16 cellular contexts compared by ENCODE assay signal in genomic region chr3:33749546-33750215, GRCh38. TPM values are rescaled to one million over a fixed set of nuclear protein-coding genes. Genes with fewer than 3 reads are reported as not detected.
DNase-seq lines count a peak whose midpoint lies in the region; ATAC-seq, FAIRE-seq and TF ChIP-seq lines count a peak whose summit lies in the region.
"Had no signal": no experiment of that assay in that cellular context is flagged by ENCODE, and none has a peak within 500 bp of the region (broad histone marks: within the 10 kb centered on the region; RNA-seq: fewer than 3 reads in every experiment).

No MANE protein-coding gene starts in this region.

- no peaks in the 10 kb centered on the region for H4K20me1 ChIP-seq in keratinocyte (ENCODE audit: control insufficient read depth, extremely low read depth, insufficient read depth, low read length)

- H3K27ac ChIP-seq in keratinocyte (ENCODE audit: control insufficient read depth, insufficient read depth, low read length) = peak overlapping the region; percentile 55
- H3K27ac ChIP-seq: heart right ventricle, tibial artery, VCaP had no signal

- H3K4me1 ChIP-seq in adipocyte (ENCODE audit: control insufficient read depth, insufficient read depth, low read length) = peaks cover 17% of the 10 kb centered on the region
- peaks cover 17% of the 10 kb centered on the region for H3K4me1 ChIP-seq in keratinocyte (ENCODE audit: control insufficient read depth, extremely low read depth, insufficient read depth, low read length)
- H3K4me1 ChIP-seq: Caco-2 had no signal

- peak; percentile 65 for DNase-seq in GF-D8 (lab: John Stamatoyannopoulos, UW)
- DNase-seq in MV-4-11 (lab: John Stamatoyannopoulos, UW) = peak; percentile 91
- peak; percentile 67 for DNase-seq in adipocyte (ENCODE audit: low read depth)
- peak; percentile 52 for DNase-seq in keratinocyte (ENCODE audit: low read depth, low spot score)
- no peak for DNase-seq in stimulated activated CD4-positive, alpha-beta T cell treated with anti-CD3 and anti-CD28 coated beads, Interleukin-4, amount 100 ng/mL, for 24 hours
- DNase-seq in superior temporal gyrus (ENCODE audit: extremely low spot score) = no peak
- no peak for DNase-seq in sciatic nerve (ENCODE audit: low spot score)
- no peak for DNase-seq in activated effector memory CD4-positive, alpha-beta T cell treated with Interleukin-2 at 50 U/mL for 16 hours
- DNase-seq: activated CD8-positive, alpha-beta memory T cell treated with anti-CD3 and anti-CD28 coated beads, Interleukin-2, amount 50 U/mL, for 48 hours; amniotic stem cell; Caco-2; effector CD4-positive, alpha-beta T cell; heart right ventricle; NCI-H446; tibial artery had no signal

- no peak for FAIRE-seq in keratinocyte (lab: Jason Lieb, UNC)

- H3K9me3 ChIP-seq in adipocyte (ENCODE audit: control insufficient read depth, low read length) (peaks cover 6% of the 10 kb centered on the region), keratinocyte (ENCODE audit: control insufficient read depth, low read depth, low read length) (peaks cover 3% of the 10 kb centered on the region)

- ATAC-seq in sciatic nerve = no peak
- ATAC-seq: heart right ventricle had no signal

- H2AFZ ChIP-seq in keratinocyte (ENCODE audit: control insufficient read depth, low read length) = peak overlapping the region; percentile 41

- H3K9ac ChIP-seq in adipocyte (ENCODE audit: low read length) = no peak overlapping the region
- H3K9ac ChIP-seq in keratinocyte (ENCODE audit: control insufficient read depth, extremely low read depth, insufficient read depth, low read length) = no peak overlapping the region

- H3K4me3 ChIP-seq in adipocyte (ENCODE audit: low read length) = no peak overlapping the region
- H3K4me3 ChIP-seq in keratinocyte (ENCODE audit: control insufficient read depth in 2 of 3, extremely low read depth in 1 of 3, insufficient read depth in 2 of 3, low read depth in 1 of 3, low read length in 3 of 3) = no peak overlapping the region
- H3K4me3 ChIP-seq: heart right ventricle, tibial artery had no signal

- dilution Hi-C loops in keratinocyte (cut with MboI; ENCODE audit: extremely low pct_ligation_motif_present, low sequenced_read_pairs) = no loop called here

- H3K9me1 ChIP-seq in keratinocyte (ENCODE audit: control insufficient read depth, extremely low read depth, insufficient read depth, low read length) = no peaks in the 10 kb centered on the region

- H3K79me2 ChIP-seq in keratinocyte (ENCODE audit: control insufficient read depth, insufficient read depth, low read length) = no peaks in the 10 kb centered on the region

- H3K27me3 ChIP-seq in adipocyte (replicated peaks; ENCODE audit: control insufficient read depth, insufficient read depth, low read length) (no peaks in the 10 kb centered on the region), keratinocyte (ENCODE audit: control insufficient read depth, extremely low read depth, insufficient read depth, low read length) (no peaks in the 10 kb centered on the region)
- H3K27me3 ChIP-seq: heart right ventricle, tibial artery had no signal

- TF ChIP-seq CTCF in keratinocyte (optimal IDR thresholded peaks at IDR 0.05 in 1 of 3, IDR thresholded peaks at IDR 0.05 in 1 of 3, conservative IDR thresholded peaks at IDR 0.05 in 1 of 3; ENCODE audit: extremely low read depth in 1 of 3, insufficient read depth in 2 of 3, low read length in 3 of 3) = no peak

- no peaks in the 10 kb centered on the region for H3K36me3 ChIP-seq in adipocyte (ENCODE audit: control insufficient read depth, insufficient read depth, low read length, severe bottlenecking)
- H3K36me3 ChIP-seq in keratinocyte (ENCODE audit: control insufficient read depth in 2 of 2, extremely low read depth in 1 of 2, insufficient read depth in 2 of 2, low read length in 2 of 2) = no peaks in the 10 kb centered on the region
- H3K36me3 ChIP-seq: heart right ventricle, tibial artery had no signal

- no peak overlapping the region for H3K4me2 ChIP-seq in keratinocyte (ENCODE audit: control insufficient read depth, extremely low read depth, insufficient read depth, low read depth, low read length)

- intact Hi-C loops in sciatic nerve (cut with DNase I) = no loop called here

RNA-seq across cellular contexts. Expression of gene CLASP2, which starts 31.6 kb away (rescaled TPM):
- polyA plus RNA-seq in keratinocyte = 31.4 to 49.5 TPM (median 34.4 TPM) in 3 replicates
- 34.1 TPM for polyA plus RNA-seq in keratinocyte (2011; ENCODE audit: low read depth)
- polyA plus RNA-seq in keratinocyte (2011; cell fraction: cytosol; rRNA removed) = 15.1 and 32.0 TPM in 2 replicates
- 48.3 and 55.2 TPM in 2 replicates for polyA plus RNA-seq in keratinocyte (2011; cell fraction: nucleus; rRNA removed)
- 17.3 and 25.4 TPM in 2 replicates for polyA plus RNA-seq in keratinocyte (2012; ENCODE audit: low replicate concordance)
- 34.3 to 123 TPM (median 70.2 TPM) in 3 replicates for polyA minus RNA-seq in keratinocyte
- 40.1 TPM for polyA minus RNA-seq in keratinocyte (2011; cell fraction: cytosol; rRNA and poly(A)+ RNA removed)
- 110 and 223 TPM in 2 replicates for polyA minus RNA-seq in keratinocyte (2011; cell fraction: nucleus; rRNA and poly(A)+ RNA removed)
- 151 TPM for total RNA-seq in sciatic nerve

RNA-seq across cellular contexts. Expression of gene PDCD6IP, which starts 48.7 kb away (rescaled TPM):
- 79.6 to 183 TPM (median 138 TPM) in 3 replicates for polyA plus RNA-seq in keratinocyte
- polyA plus RNA-seq in keratinocyte (2011; ENCODE audit: low read depth) = 177 TPM
- 49.2 and 119 TPM in 2 replicates for polyA plus RNA-seq in keratinocyte (2011; cell fraction: cytosol; rRNA removed)
- polyA plus RNA-seq in keratinocyte (2011; cell fraction: nucleus; rRNA removed) = 119 and 145 TPM in 2 replicates
- 108 and 138 TPM in 2 replicates for polyA plus RNA-seq in keratinocyte (2012; ENCODE audit: low replicate concordance)
- 58.3 to 126 TPM (median 115 TPM) in 3 replicates for polyA minus RNA-seq in keratinocyte
- 242 TPM for polyA minus RNA-seq in keratinocyte (2011; cell fraction: cytosol; rRNA and poly(A)+ RNA removed)
- 177 and 207 TPM in 2 replicates for polyA minus RNA-seq in keratinocyte (2011; cell fraction: nucleus; rRNA and poly(A)+ RNA removed)
- total RNA-seq in sciatic nerve = 252 TPM

Comparison
In these comparisons a context has a peak if more than half of its experiments do, and no peak if none do; other contexts are left out.
1. DNase-seq: peak in GF-D8 (single experiment), MV-4-11 (single experiment), adipocyte (single experiment) and keratinocyte (single experiment); none in stimulated activated CD4-positive, alpha-beta T cell treated with anti-CD3 and anti-CD28 coated beads, Interleukin-4, amount 100 ng/mL, for 24 hours (single experiment), superior temporal gyrus (single experiment), sciatic nerve (single experiment) and activated effector memory CD4-positive, alpha-beta T cell treated with Interleukin-2 at 50 U/mL for 16 hours (single experiment).